In genomic region chr9:5617749-5618148, GRCh38 we compare ENCODE assay signal across 10 cellular contexts. TPM values are rescaled to one million over a fixed set of nuclear protein-coding genes. Genes with fewer than 3 reads are reported as not detected.
DNase-seq lines count a peak whose midpoint lies in the region; ATAC-seq lines count a peak whose summit lies in the region.
"Had no signal": no experiment of that assay in that cellular context is flagged by ENCODE, and none has a peak within 500 bp of the region (broad histone marks: within the 10 kb centered on the region; RNA-seq: fewer than 3 reads in every experiment).

No MANE protein-coding gene starts in this region.

- peak overlapping the region; percentile 35 for H3K27ac Mint-ChIP-seq in activated naive CD8-positive, alpha-beta T cell treated with anti-CD3 and anti-CD28 coated beads for 36 hours

- no peak for DNase-seq in activated naive CD8-positive, alpha-beta T cell treated with anti-CD3 and anti-CD28 coated beads for 36 hours
- no peak for DNase-seq in NCI-H1930 (lab: John Stamatoyannopoulos, UW)
- no peak for DNase-seq in NCI-H446 (lab: John Stamatoyannopoulos, UW)
- no peak for DNase-seq in activated gamma-delta T cell treated with Interleukin-2 at 50 U/mL for 16 hours
- DNase-seq in NCI-H526 (lab: John Stamatoyannopoulos, UW): no peak
- DNase-seq: kidney had no signal

- H3K4me1 Mint-ChIP-seq in activated naive CD8-positive, alpha-beta T cell treated with anti-CD3 and anti-CD28 coated beads for 36 hours: peaks cover 29% of the 10 kb centered on the region

- H3K4me3 Mint-ChIP-seq in activated naive CD8-positive, alpha-beta T cell treated with anti-CD3 and anti-CD28 coated beads for 36 hours: peak overlapping the region; percentile 26

- ATAC-seq in GM18498 (IDR thresholded peaks at IDR 0.05; ENCODE audit: unreplicated experiment) (peak; percentile 92), GM21447 (IDR thresholded peaks at IDR 0.05; ENCODE audit: unreplicated experiment) (peak; percentile 92), HG03460 (IDR thresholded peaks at IDR 0.05; ENCODE audit: unreplicated experiment) (peak; percentile 93)
- ATAC-seq: Panc1 had no signal

- H3K36me3 Mint-ChIP-seq in activated naive CD8-positive, alpha-beta T cell treated with anti-CD3 and anti-CD28 coated beads for 36 hours: peaks cover 5% of the 10 kb centered on the region

- H3K27me3 Mint-ChIP-seq in activated naive CD8-positive, alpha-beta T cell treated with anti-CD3 and anti-CD28 coated beads for 36 hours: no peaks in the 10 kb centered on the region

- H3K9me3 Mint-ChIP-seq in activated naive CD8-positive, alpha-beta T cell treated with anti-CD3 and anti-CD28 coated beads for 36 hours: no peaks in the 10 kb centered on the region

RNA-seq across cellular contexts. Expression of gene RIC1, which starts 11.2 kb away (rescaled TPM):
- 10 to 100 TPM; 15.2 TPM for total RNA-seq in activated naive CD8-positive, alpha-beta T cell treated with anti-CD3 and anti-CD28 coated beads for 36 hours
